In the genomic region with DNA sequence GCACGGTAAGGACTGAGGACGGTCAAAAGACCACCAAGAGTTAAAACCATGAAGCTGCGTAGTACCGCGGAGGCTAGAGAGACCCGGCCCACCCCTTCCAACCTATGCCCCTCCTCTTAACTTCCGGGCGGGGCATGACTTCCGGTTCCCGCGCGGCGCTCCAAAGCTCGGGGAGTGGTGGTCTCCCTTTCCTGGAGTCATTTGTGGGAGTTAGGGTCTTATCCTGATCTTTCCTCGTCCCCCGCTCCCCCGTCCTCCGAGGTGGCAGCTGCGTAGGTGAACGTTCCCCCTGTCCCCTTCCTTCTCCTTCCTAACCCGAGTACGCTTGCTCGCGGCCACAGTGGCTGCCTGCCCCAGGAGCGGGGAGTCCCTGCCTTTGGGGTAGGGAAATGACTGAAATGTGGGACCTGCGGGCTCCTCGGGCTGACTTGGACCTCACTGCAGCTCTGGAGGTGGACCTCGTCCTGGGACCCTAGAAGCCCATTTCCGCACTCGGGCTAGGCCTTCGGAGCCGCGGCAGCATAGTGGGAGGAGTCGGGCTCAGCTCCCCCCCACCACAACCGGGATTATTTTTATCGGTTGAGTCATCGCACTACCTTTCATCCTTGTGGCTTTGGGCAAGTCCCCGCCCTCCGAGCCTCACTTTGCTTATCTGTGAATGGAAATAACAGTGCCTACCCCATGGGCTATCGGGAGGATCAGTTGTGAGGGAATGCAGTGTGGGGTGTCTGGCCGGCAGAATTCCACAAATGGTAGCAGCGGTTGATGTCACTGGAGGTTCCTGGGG, we compare ENCODE assay signal across 8 cellular contexts. TPM values are rescaled to one million over a fixed set of nuclear protein-coding genes. Genes with fewer than 3 reads are reported as not detected.
DNase-seq lines count a peak whose midpoint lies in the region; ATAC-seq and TF ChIP-seq lines count a peak whose summit lies in the region.

No MANE protein-coding gene starts in this region.

- no peaks in the 10 kb centered on the region for H4K20me1 ChIP-seq in BLaER1 treated with 17β-estradiol and CSF1 and Interleukin-3, amounts not matched to agents 10 nM and 100 nM

- CTCF ChIA-PET in activated CD4-positive, alpha-beta T cell treated with anti-CD3 and anti-CD28 coated beads, Interleukin-2, amount 10 ng/mL, durations not matched to agents 7 days and 5 days (lab: Charles Lee): interaction anchor here (0.6 to 8.6 kb wide), 9 partner anchors 8 to 1290 kb away, joined by 3 to 105 read pairs (median 3); no protein-coding TSS in a partner anchor

- peak overlapping the region; percentile 94 to 100 (median 97) for H3K9ac ChIP-seq in BLaER1 treated with 17β-estradiol and CSF1 and Interleukin-3, amounts not matched to agents 10 nM and 100 nM

- peak overlapping the region; percentile 79 to 99 (median 86) for H3K4me3 ChIP-seq in BLaER1 treated with 17β-estradiol and CSF1 and Interleukin-3, amounts not matched to agents 10 nM and 100 nM
- H3K4me3 ChIP-seq in left lung: peak overlapping the region; percentile 75 to 82

- peaks cover 35 to 67% (median 53%) of the 10 kb centered on the region in 10 experiments for H3K4me1 ChIP-seq in BLaER1 treated with 17β-estradiol and CSF1 and Interleukin-3, amounts not matched to agents 10 nM and 100 nM
- H3K4me1 ChIP-seq in left lung: peaks cover 0 to 29% of the 10 kb centered on the region in 2 donors

- H3K36me3 Mint-ChIP-seq in activated CD4-positive, alpha-beta T cell treated with anti-CD3 and anti-CD28 coated beads, Interleukin-2, amount 10 ng/mL, durations not matched to agents 7 days and 5 days (ENCODE audit: low read depth): peaks cover 4% of the 10 kb centered on the region

- no peak for TF ChIP-seq CTCF in left lung (IDR thresholded peaks at IDR 0.05)

- ATAC-seq in GM19372 (IDR thresholded peaks at IDR 0.05; ENCODE audit: low read depth, unreplicated experiment) (peak; percentile 69), HG03521 (IDR thresholded peaks at IDR 0.05; ENCODE audit: unreplicated experiment) (peak; percentile 69), left lung (peak; percentile 85)

- no peaks in the 10 kb centered on the region for H3K9me3 ChIP-seq in BLaER1 treated with 17β-estradiol and CSF1 and Interleukin-3, amounts not matched to agents 10 nM and 100 nM (replicated peaks in 1 of 11)
- no peaks in the 10 kb centered on the region for H3K9me3 ChIP-seq in left lung

- no peaks in the 10 kb centered on the region for H3K27me3 ChIP-seq in BLaER1 treated with 17β-estradiol and CSF1 and Interleukin-3, amounts not matched to agents 10 nM and 100 nM
- H3K27me3 ChIP-seq in left lung: no peaks in the 10 kb centered on the region

- H3K27ac ChIP-seq in BLaER1 treated with 17β-estradiol and CSF1 and Interleukin-3, amounts not matched to agents 10 nM and 100 nM: peak overlapping the region; percentile 97 to 100 (median 98)
- peak overlapping the region; percentile 97 to 98 for H3K27ac ChIP-seq in left lung

- H3K4me3 Mint-ChIP-seq in activated CD4-positive, alpha-beta T cell treated with anti-CD3 and anti-CD28 coated beads, Interleukin-2, amount 10 ng/mL, durations not matched to agents 7 days and 5 days: peak overlapping the region; percentile 93

- H3K9me3 Mint-ChIP-seq in activated CD4-positive, alpha-beta T cell treated with anti-CD3 and anti-CD28 coated beads, Interleukin-2, amount 10 ng/mL, durations not matched to agents 7 days and 5 days: no peaks in the 10 kb centered on the region

- H3K27me3 Mint-ChIP-seq in activated CD4-positive, alpha-beta T cell treated with anti-CD3 and anti-CD28 coated beads, Interleukin-2, amount 10 ng/mL, durations not matched to agents 7 days and 5 days: no peaks in the 10 kb centered on the region

- H3K36me3 ChIP-seq in BLaER1 treated with 17β-estradiol and CSF1 and Interleukin-3, amounts not matched to agents 10 nM and 100 nM: peaks cover 0 to 4% (median 0%) of the 10 kb centered on the region in 11 experiments; a peak in 2 of 22 replicates
- H3K36me3 ChIP-seq in left lung: no peaks in the 10 kb centered on the region

- intact Hi-C loops in left lung (cut with DNase I): no loop called here

- H3K4me2 ChIP-seq in BLaER1 treated with 17β-estradiol and CSF1 and Interleukin-3, amounts not matched to agents 10 nM and 100 nM: peak overlapping the region; percentile 73 to 97 (median 89)

- POLR2A ChIA-PET in activated CD4-positive, alpha-beta T cell treated with anti-CD3 and anti-CD28 coated beads, Interleukin-2, amount 10 ng/mL, durations not matched to agents 7 days and 5 days (lab: Charles Lee): interaction anchor here (0.9 to 2.6 kb wide), 6 partner anchors 14 to 50 kb away, joined by 3 to 27 read pairs (median 4); partner anchors contain the start of gene CDC42

- DNase-seq in NCI-H69 (lab: John Stamatoyannopoulos, UW): peak; percentile 91
- DNase-seq in activated CD4-positive, alpha-beta T cell treated with anti-CD3 and anti-CD28 coated beads, Interleukin-2, amount 10 ng/mL, durations not matched to agents 7 days and 5 days: peak; percentile 96
- DNase-seq in dedifferentiated amniotic fluid mesenchymal stem cell (ENCODE audit: extremely low spot score): peak; percentile 85
- peak; percentile 78 to 92 for DNase-seq in left lung
- DNase-seq in stimulated activated CD4-positive, alpha-beta T cell treated with anti-CD3 and anti-CD28 coated beads, Interleukin-2, amount 100 ng/mL, for 24 hours: peak; percentile 86 to 91

- peak overlapping the region; percentile 100 for H3K27ac Mint-ChIP-seq in activated CD4-positive, alpha-beta T cell treated with anti-CD3 and anti-CD28 coated beads, Interleukin-2, amount 10 ng/mL, durations not matched to agents 7 days and 5 days

- peaks cover 67% of the 10 kb centered on the region for H3K4me1 Mint-ChIP-seq in activated CD4-positive, alpha-beta T cell treated with anti-CD3 and anti-CD28 coated beads, Interleukin-2, amount 10 ng/mL, durations not matched to agents 7 days and 5 days

RNA-seq across cellular contexts. Expression of gene CELA3A, which starts 24.1 kb away (rescaled TPM):
- not detected for total RNA-seq in activated CD4-positive, alpha-beta T cell treated with anti-CD3 and anti-CD28 coated beads, Interleukin-2, amount 10 ng/mL, durations not matched to agents 7 days and 5 days
- not detected for total RNA-seq in left lung

RNA-seq across cellular contexts. Expression of gene CDC42, which starts 26.9 kb away (rescaled TPM):
- total RNA-seq in activated CD4-positive, alpha-beta T cell treated with anti-CD3 and anti-CD28 coated beads, Interleukin-2, amount 10 ng/mL, durations not matched to agents 7 days and 5 days: 100 to 1,000 TPM; 378 to 413 TPM
- total RNA-seq in left lung: 100 to 1,000 TPM; 277 to 292 TPM

RNA-seq across cellular contexts. Expression of gene CELA3B, which starts 48.7 kb away (rescaled TPM):
- total RNA-seq in activated CD4-positive, alpha-beta T cell treated with anti-CD3 and anti-CD28 coated beads, Interleukin-2, amount 10 ng/mL, durations not matched to agents 7 days and 5 days: not detected
- not detected for total RNA-seq in left lung

Comparison
In these comparisons a context has a peak if more than half of its experiments do, and no peak if none do; other contexts are left out.
1. Peak in every context shown above with its lines: DNase-seq, ATAC-seq, H3K4me3 ChIP-seq and H3K27ac ChIP-seq.